13 cellular contexts compared by ENCODE assay signal in genomic region chr9:38309324-38310195, GRCh38.
DNase-seq lines count a peak whose midpoint lies in the region; ATAC-seq, FAIRE-seq and TF ChIP-seq lines count a peak whose summit lies in the region.
"Had no signal": no experiment of that assay in that cellular context is flagged by ENCODE, and none has a peak within 500 bp of the region (broad histone marks: within the 10 kb centered on the region; RNA-seq: fewer than 3 reads in every experiment).

No MANE protein-coding gene starts in this region.

- no TSS peak for BruUV-seq in mammary epithelial cell (replicated peaks; lab: Mats Ljungman, UMichigan)
- BruUV-seq in PC-9 (replicated peaks; lab: Mats Ljungman, UMichigan), result no TSS peak

- in situ Hi-C loops in mammary epithelial cell (cut with MboI; ENCODE audit: low sequenced_read_pairs in 2 of 2) (loop anchor here in 1 of 2 donors (25.0 kb wide), 1 partner anchor 103 kb away; the partner anchor contains the start of gene IGFBPL1), KBM-7 (cut with MboI; ENCODE audit: low pct_unique_long_range_greater_than_20kb, low sequenced_read_pairs) (no loop called here)

- FAIRE-seq in urothelium cell line (lab: Jason Lieb, UNC), result no peak
- FAIRE-seq: colon had no signal

- 28% methylated on average over 11 of the region's 11 CpGs for WGBS in mammary epithelial cell (ENCODE audit: low coverage, missing lambda C conversion rate)

- H3K4me1 ChIP-seq in mammary epithelial cell (ENCODE audit: insufficient read depth, low read length), result no peaks in the 10 kb centered on the region
- H3K4me1 ChIP-seq in breast epithelium, result no peaks in the 10 kb centered on the region
- no peaks in the 10 kb centered on the region for H3K4me1 ChIP-seq in PC-9 (replicated peaks; ENCODE audit: insufficient read depth)

- H3K9me3 ChIP-seq in mammary epithelial cell (replicated peaks; ENCODE audit: insufficient read depth, low read length), result no peaks in the 10 kb centered on the region
- no peaks in the 10 kb centered on the region for H3K9me3 ChIP-seq in breast epithelium
- no peaks in the 10 kb centered on the region for H3K9me3 ChIP-seq in PC-9 (ENCODE audit: insufficient read depth, low read depth)

- TF ChIP-seq CTCF in mammary epithelial cell (conservative IDR thresholded peaks at IDR 0.05 in 1 of 2, IDR thresholded peaks at IDR 0.05 in 1 of 2; ENCODE audit: extremely low read depth in 1 of 2, insufficient read depth in 1 of 2, low read depth in 1 of 2, low read length in 2 of 2) (no peak), breast epithelium (IDR thresholded peaks at IDR 0.05) (no peak), PC-9 (conservative IDR thresholded peaks at IDR 0.05) (no peak)

- H3K4me3 ChIP-seq in mammary epithelial cell (replicated peaks in 1 of 3; ENCODE audit: insufficient read depth in 1 of 3, low read depth in 2 of 3, low read length in 3 of 3), result no peak overlapping the region
- no peak overlapping the region for H3K4me3 ChIP-seq in breast epithelium
- H3K4me3 ChIP-seq in PC-9, result no peak overlapping the region

- H3K4me2 ChIP-seq in mammary epithelial cell (ENCODE audit: insufficient read depth, low read depth, low read length) (no peak overlapping the region), PC-9 (no peak overlapping the region)

- H3K9ac ChIP-seq in mammary epithelial cell (ENCODE audit: insufficient read depth, low read length), result no peak overlapping the region

- TF ChIP-seq POLR2A in breast epithelium (IDR thresholded peaks at IDR 0.05), result no peak

- H3F3A ChIP-seq in PC-9 (ENCODE audit: insufficient read depth, low read depth), result no peaks in the 10 kb centered on the region

- dilution Hi-C loops in mammary epithelial cell (cut with HindIII; ENCODE audit: low sequenced_read_pairs), result loop anchor here (25.0 kb wide), 2 partner anchors 153 to 172 kb away; no protein-coding TSS in a partner anchor

- H3K27me3 ChIP-seq in mammary epithelial cell (ENCODE audit: insufficient read depth, low read length) (peaks cover 5% of the 10 kb centered on the region), breast epithelium (no peaks in the 10 kb centered on the region), PC-9 (ENCODE audit: insufficient read depth, low read depth) (no peaks in the 10 kb centered on the region)

- no peak overlapping the region for H2AFZ ChIP-seq in mammary epithelial cell (ENCODE audit: low read depth, low read length)
- no peak overlapping the region for H2AFZ ChIP-seq in PC-9

- intact Hi-C loops in mammary epithelial cell (cut with micrococcal nuclease), result no loop called here
- intact Hi-C loops in breast epithelium (cut with DNase I; ENCODE audit: low total_unique reads), result no loop called here
- intact Hi-C loops in PC-9 (cut with micrococcal nuclease; ENCODE audit: unreplicated experiment), result no loop called here

- no peaks in the 10 kb centered on the region for H3K36me3 ChIP-seq in mammary epithelial cell (ENCODE audit: insufficient read depth, low read length)
- H3K36me3 ChIP-seq in breast epithelium, result no peaks in the 10 kb centered on the region
- no peaks in the 10 kb centered on the region for H3K36me3 ChIP-seq in PC-9 (ENCODE audit: low read depth)

- H3K9me2 ChIP-seq in PC-9 (ENCODE audit: insufficient read depth), result no peaks in the 10 kb centered on the region

- ATAC-seq in HG02588 (IDR thresholded peaks at IDR 0.05; ENCODE audit: unreplicated experiment), result no peak
- ATAC-seq: activated CD8-positive, alpha-beta T cell treated with anti-CD3 and anti-CD28 coated beads for 36 hours had no signal

- H3K79me2 ChIP-seq in mammary epithelial cell (ENCODE audit: insufficient read depth, low read length) (no peaks in the 10 kb centered on the region), PC-9 (ENCODE audit: low read depth) (no peaks in the 10 kb centered on the region)

- CTCF ChIA-PET in mammary epithelial cell (lab: Charles Lee; ENCODE audit: low non-redundant PET) (no interaction called here), PC-9 (lab: Charles Lee) (no interaction called here)

- H4K20me1 ChIP-seq in mammary epithelial cell (ENCODE audit: insufficient read depth, low read length) (no peaks in the 10 kb centered on the region), PC-9 (ENCODE audit: insufficient read depth) (no peaks in the 10 kb centered on the region)

- DNase-seq in mammary epithelial cell, result peak; percentile 8
- no peak for DNase-seq in breast epithelium (ENCODE audit: low spot score in 2 of 2)
- peak; percentile 63 for DNase-seq in NCI-H69 (lab: John Stamatoyannopoulos, UW)
- DNase-seq in glomerular visceral epithelial cell (ENCODE audit: extremely low spot score), result peak; percentile 28
- peak; percentile 25 for DNase-seq in urothelium cell line (ENCODE audit: low spot score)
- DNase-seq in KBM-7, result no peak
- DNase-seq in PC-9, result no peak
- DNase-seq: activated CD8-positive, alpha-beta T cell treated with anti-CD3 and anti-CD28 coated beads for 36 hours; activated naive CD4-positive, alpha-beta T cell treated with Interleukin-2 at 50 U/mL for 16 hours; DND-41; NCI-H2227 treated with DMSO at 0.1 percent for 48 hours had no signal

- POLR2A ChIA-PET in PC-9 (lab: Charles Lee; ENCODE audit: unreplicated experiment), result no interaction called here

- H3K27ac ChIP-seq in mammary epithelial cell (ENCODE audit: insufficient read depth, low read depth, low read length), result no peak overlapping the region
- no peak overlapping the region for H3K27ac ChIP-seq in breast epithelium
- no peak overlapping the region for H3K27ac ChIP-seq in PC-9

Comparison
In these comparisons a context has a peak if more than half of its experiments do, and no peak if none do; other contexts are left out.
1. DNase-seq: peak in mammary epithelial cell (single experiment), NCI-H69 (single experiment), glomerular visceral epithelial cell (single experiment) and urothelium cell line (single experiment); none in breast epithelium (0 of 2), KBM-7 (single experiment) and PC-9 (0 of 2).